8 cellular contexts compared by ENCODE assay signal in genomic region chr1:2193514-2194251, GRCh38. TPM values are rescaled to one million over a fixed set of nuclear protein-coding genes. Genes with fewer than 3 reads are reported as not detected.
A peak's percentile ranks its signal among the peaks of the same experiment; 100 is the strongest.
DNase-seq lines count a peak whose midpoint lies in the region; ATAC-seq and TF ChIP-seq lines count a peak whose summit lies in the region.

No MANE protein-coding gene starts in this region.

- POLR2A ChIA-PET in BJ (lab: Charles Lee): no interaction called here
- POLR2A ChIA-PET in naive thymus-derived CD4-positive, alpha-beta T cell (lab: Charles Lee): interaction anchor here (1.1 to 2.2 kb wide), 5 partner anchors 10 to 217 kb away, joined by 3 to 8 read pairs (median 3); partner anchors contain the start of genes MORN1 and RER1

- no peak for ATAC-seq in naive thymus-derived CD4-positive, alpha-beta T cell
- ATAC-seq in HG03342 (IDR thresholded peaks at IDR 0.05; ENCODE audit: unreplicated experiment) (no peak), HG03039 (IDR thresholded peaks at IDR 0.05; ENCODE audit: unreplicated experiment) (no peak)

- peak overlapping the region; percentile 6 to 84 (median 63) for H3K4me3 Mint-ChIP-seq in naive thymus-derived CD4-positive, alpha-beta T cell

- no peaks in the 10 kb centered on the region for H3K36me3 Mint-ChIP-seq in naive thymus-derived CD4-positive, alpha-beta T cell

- H3K27ac ChIP-seq in naive thymus-derived CD4-positive, alpha-beta T cell (ENCODE audit: low read depth, low read length): peak overlapping the region; percentile 70

- peak overlapping the region in 6 of 9 donors; percentile 8 to 86 (median 74) for H3K27ac Mint-ChIP-seq in naive thymus-derived CD4-positive, alpha-beta T cell

- H3K9me3 Mint-ChIP-seq in naive thymus-derived CD4-positive, alpha-beta T cell: no peaks in the 10 kb centered on the region

- intact Hi-C loops in naive thymus-derived CD4-positive, alpha-beta T cell (cut with micrococcal nuclease): loop anchor here (1.0 to 10.0 kb wide), 5 partner anchors 61 to 451 kb away; partner anchors contain the start of genes MORN1 (in 2 of the 2), RER1 (in 2 of the 2) and PRXL2B (in 1 of the 2)

- CTCF ChIA-PET in BJ (lab: Yijun Ruan, JAX): interaction anchor here (1.1 to 13.2 kb wide), 3 partner anchors 14 to 187 kb away, joined by 3 to 328 read pairs (median 25); no protein-coding TSS in a partner anchor
- CTCF ChIA-PET in naive thymus-derived CD4-positive, alpha-beta T cell (lab: Charles Lee): interaction anchor here (2.6 kb wide), 1 partner anchor 188 kb away, joined by 7 read pairs; no protein-coding TSS in a partner anchor

- H3K36me3 ChIP-seq in BJ (ENCODE audit: control insufficient read depth, insufficient read depth, low read length): peaks cover 1% of the 10 kb centered on the region; the same call in 1 of the 2 replicates
- no peaks in the 10 kb centered on the region for H3K36me3 ChIP-seq in naive thymus-derived CD4-positive, alpha-beta T cell (ENCODE audit: control insufficient read depth in 2 of 3, insufficient read depth in 3 of 3, low read length in 3 of 3)

- H3K4me1 ChIP-seq in naive thymus-derived CD4-positive, alpha-beta T cell (ENCODE audit: control insufficient read depth in 2 of 2, insufficient read depth in 2 of 2, low read length in 2 of 2): peaks cover 15 to 23% of the 10 kb centered on the region in 2 donors

- H3K9me3 ChIP-seq in naive thymus-derived CD4-positive, alpha-beta T cell (ENCODE audit: control insufficient read depth in 2 of 3, low read length in 3 of 3): no peaks in the 10 kb centered on the region

- no peak for TF ChIP-seq CTCF in BJ (IDR thresholded peaks at IDR 0.05; ENCODE audit: insufficient read depth, low read depth, low read length)
- TF ChIP-seq CTCF in choroid plexus epithelial cell (conservative IDR thresholded peaks at IDR 0.05; ENCODE audit: low read depth, low read length): no peak

- H3K4me1 Mint-ChIP-seq in naive thymus-derived CD4-positive, alpha-beta T cell: peaks cover 2 to 26% (median 15%) of the 10 kb centered on the region in 7 donors

- H3K27me3 ChIP-seq in BJ (ENCODE audit: control insufficient read depth, insufficient read depth, low read length): no peaks in the 10 kb centered on the region
- H3K27me3 ChIP-seq in naive thymus-derived CD4-positive, alpha-beta T cell (ENCODE audit: control insufficient read depth in 2 of 2, insufficient read depth in 2 of 2, low read length in 2 of 2): no peaks in the 10 kb centered on the region

- H3K4me3 ChIP-seq in BJ (ENCODE audit: low read depth, low read length) (peak overlapping the region; percentile 57), choroid plexus epithelial cell (ENCODE audit: low read depth, low read length) (peak overlapping the region; percentile 58)
- peak overlapping the region; percentile 55 for H3K4me3 ChIP-seq in Jurkat, Clone E6-1 (ENCODE audit: low read length)
- H3K4me3 ChIP-seq in naive thymus-derived CD4-positive, alpha-beta T cell (ENCODE audit: low read length): no peak overlapping the region

- H3K27me3 Mint-ChIP-seq in naive thymus-derived CD4-positive, alpha-beta T cell: no peaks in the 10 kb centered on the region

- DNase-seq in BJ (ENCODE audit: low read depth): no peak
- no peak for DNase-seq in Jurkat, Clone E6-1 (ENCODE audit: low read depth, low spot score)
- DNase-seq in choroid plexus epithelial cell (ENCODE audit: low read depth): no peak
- DNase-seq in naive thymus-derived CD4-positive, alpha-beta T cell: no peak
- no peak for DNase-seq in NCI-H1694 treated with DMSO at 0.1 percent for 48 hours (lab: John Stamatoyannopoulos, UW)
- no peak for DNase-seq in NCI-H2171 (lab: John Stamatoyannopoulos, UW)

RNA-seq across cellular contexts. Expression of gene FAAP20, which starts 0.9 kb away (rescaled TPM):
- polyA plus RNA-seq in BJ (2011; rRNA removed): 11.9 and 18.7 TPM in 2 replicates
- 4.3 and 4.8 TPM in 2 replicates for polyA minus RNA-seq in BJ (2011; rRNA and poly(A)+ RNA removed)
- polyA plus RNA-seq in Jurkat, Clone E6-1 (2012; ENCODE audit: insufficient read depth, insufficient read length): 56.3 TPM
- total RNA-seq in naive thymus-derived CD4-positive, alpha-beta T cell: 10 to 100 TPM; 43.2 to 56.2 (median 48.8) TPM
- 10 to 100 TPM; 55.9 to 77.0 TPM for polyA plus RNA-seq in naive thymus-derived CD4-positive, alpha-beta T cell

RNA-seq across cellular contexts. Expression of gene SKI, which starts 34.4 kb away (rescaled TPM):
- 5.1 and 6.3 TPM in 2 replicates for polyA plus RNA-seq in BJ (2011; rRNA removed)
- polyA minus RNA-seq in BJ (2011; rRNA and poly(A)+ RNA removed): 6.2 and 10.7 TPM in 2 replicates
- 4.5 TPM for polyA plus RNA-seq in Jurkat, Clone E6-1 (2012; ENCODE audit: insufficient read depth, insufficient read length)
- total RNA-seq in naive thymus-derived CD4-positive, alpha-beta T cell: 100 to 1,000 TPM in 2 of 5 experiments, 10 to 100 TPM in 3; 63.4 to 278 (median 97.9) TPM
- under 1 TPM; 0.61 to 0.92 TPM for polyA plus RNA-seq in naive thymus-derived CD4-positive, alpha-beta T cell
